19 cellular contexts compared by ENCODE assay signal in the genomic region with DNA sequence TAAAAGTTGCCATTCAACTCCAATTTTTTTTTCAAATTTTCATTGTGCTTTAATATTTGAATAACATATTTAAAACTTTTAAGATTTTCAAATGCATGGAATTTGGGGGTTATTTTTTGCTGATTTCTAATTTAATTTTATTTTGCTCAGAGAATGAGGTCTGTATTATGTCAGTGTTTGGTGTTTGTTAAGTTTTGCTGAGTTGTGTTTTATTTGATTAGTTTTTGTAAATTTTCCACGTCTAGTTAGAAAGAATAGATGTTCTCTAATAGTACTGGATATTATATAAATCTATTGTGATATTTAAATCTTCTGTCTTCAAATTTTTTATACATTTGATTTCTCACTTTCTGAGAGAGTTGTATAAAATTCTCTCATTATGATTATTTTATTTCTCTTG.
DNase-seq lines count a peak whose midpoint lies in the region; ATAC-seq, FAIRE-seq and TF ChIP-seq lines count a peak whose summit lies in the region.
"Had no signal": no experiment of that assay in that cellular context is flagged by ENCODE, and none has a peak within 500 bp of the region (broad histone marks: within the 10 kb centered on the region; RNA-seq: fewer than 3 reads in every experiment).

No MANE protein-coding gene starts in this region.

- H4K20me1 ChIP-seq in IMR-90 (ENCODE audit: insufficient read depth, low read length) (no peaks in the 10 kb centered on the region), K562 (replicated peaks; ENCODE audit: control insufficient read depth, insufficient read depth, low read length) (no peaks in the 10 kb centered on the region)
- H4K20me1 ChIP-seq: BLaER1 had no signal

- H3K36me3 ChIP-seq in IMR-90 (ENCODE audit: control insufficient read depth, insufficient read depth, low read length) (no peaks in the 10 kb centered on the region), K562 (ENCODE audit: control insufficient read depth, insufficient read depth, low read length) (no peaks in the 10 kb centered on the region), kidney (ENCODE audit: control insufficient read depth in 1 of 2, insufficient read depth in 2 of 2, low read length in 2 of 2) (no peaks in the 10 kb centered on the region)
- H3K36me3 ChIP-seq: BLaER1 had no signal

- DNase-seq in IMR-90 (no peak), K562 (ENCODE audit: extremely low read depth in 1 of 4, low spot score in 3 of 4) (no peak), kidney (no peak), left colon (no peak), NCI-H345 treated with DMSO at 0.1 percent for 48 hours (lab: John Stamatoyannopoulos, UW; ENCODE audit: unreplicated experiment) (no peak)
- DNase-seq: Caco-2; CD4-positive, CD25-positive, alpha-beta regulatory T cell; CD8-positive, alpha-beta T cell; DMS153; DND-41; H9 had no signal

- no peak overlapping the region for H4K5ac ChIP-seq in IMR-90 (ENCODE audit: low read depth, low read length)

- H2BK120ac ChIP-seq in IMR-90 (ENCODE audit: low read depth, low read length) = no peak overlapping the region

- H3K9ac ChIP-seq in IMR-90 (ENCODE audit: low read depth, low read length) = no peak overlapping the region
- H3K9ac ChIP-seq in K562 (ENCODE audit: insufficient read depth in 1 of 2, low read depth in 2 of 2, low read length in 2 of 2) = no peak overlapping the region
- no peak overlapping the region for H3K9ac ChIP-seq in kidney (ENCODE audit: low read length in 2 of 2)
- H3K9ac ChIP-seq: BLaER1 had no signal

- no peak overlapping the region for H3K14ac ChIP-seq in IMR-90 (replicated peaks; ENCODE audit: low read depth, low read length)

- in situ Hi-C loops in IMR-90 (cut with MboI; ENCODE audit: low sequenced_read_pairs) = no loop called here
- in situ Hi-C loops in K562 (cut with MboI) = no loop called here

- no peak overlapping the region for H2BK20ac ChIP-seq in IMR-90 (ENCODE audit: low read depth, low read length)

- H4K91ac ChIP-seq in IMR-90 (ENCODE audit: insufficient read depth, low read depth, low read length) = no peak overlapping the region

- FAIRE-seq in K562 (lab: Jason Lieb, UNC) (no peak), kidney (lab: Jason Lieb, UNC) (peak; percentile 77)
- FAIRE-seq: G401.6, GM12892 had no signal

- no peak overlapping the region for H2AK9ac ChIP-seq in IMR-90 (replicated peaks; ENCODE audit: low read depth, low read length, poor library complexity)

- TF ChIP-seq RAD21 in IMR-90 (IDR thresholded peaks at IDR 0.05; ENCODE audit: low read length) (no peak), K562 (CRISPR knock-in tag; conservative IDR thresholded peaks at IDR 0.05 in 1 of 2, IDR thresholded peaks at IDR 0.05 in 1 of 2) (no peak)

- H3K9me1 ChIP-seq in IMR-90 (ENCODE audit: insufficient read depth, low read length) (no peaks in the 10 kb centered on the region), K562 (ENCODE audit: control insufficient read depth, insufficient read depth, low read length) (no peaks in the 10 kb centered on the region)

- no TSS peak for BruUV-seq in IMR-90 (replicated peaks; lab: Mats Ljungman, UMichigan)
- BruUV-seq in K562 (replicated peaks; lab: Mats Ljungman, UMichigan) = no TSS peak

- WGBS in IMR-90 (ENCODE audit: extremely low coverage in 2 of 2, insufficient read length in 1 of 2), 2 experiments = no CpG with 5 or more reads among the region's 1 CpG
- WGBS in K562 (ENCODE audit: insufficient coverage, low coverage, missing lambda C conversion rate) = 0% methylated on average over 1 of the region's 1 CpG

- no peaks in the 10 kb centered on the region for H3K79me1 ChIP-seq in IMR-90 (ENCODE audit: low read depth in 1 of 2, low read length in 2 of 2)

- H3K4ac ChIP-seq in IMR-90 (ENCODE audit: low read depth, low read length) = no peak overlapping the region

- no peak for TF ChIP-seq EP300 in K562 (IDR thresholded peaks at IDR 0.05; ENCODE audit: low read length)

- no peaks in the 10 kb centered on the region for H3K36me3 Mint-ChIP-seq in activated T-helper 17 cell treated with anti-CD3 and anti-CD28 coated beads, Interleukin-2, amount 50 U/mL, for 72 hours (ENCODE audit: low read depth)
- H3K36me3 Mint-ChIP-seq: CD4-positive, CD25-positive, alpha-beta regulatory T cell; CD8-positive, alpha-beta T cell had no signal

- no peak overlapping the region for H3K4me3 ChIP-seq in IMR-90 (ENCODE audit: insufficient read depth, low read depth, low read length)
- H3K4me3 ChIP-seq in K562 = no peak overlapping the region
- H3K4me3 ChIP-seq in kidney (ENCODE audit: low read length in 2 of 2) = no peak overlapping the region
- H3K4me3 ChIP-seq: BLaER1, GM23338 had no signal

- H3K4me1 ChIP-seq in IMR-90 (ENCODE audit: control insufficient read depth, insufficient read depth, low read length) (no peaks in the 10 kb centered on the region), K562 (replicated peaks in 1 of 2; ENCODE audit: control insufficient read depth in 2 of 2, insufficient read depth in 2 of 2, low read length in 2 of 2) (no peaks in the 10 kb centered on the region), kidney (ENCODE audit: control insufficient read depth in 1 of 2, insufficient read depth in 1 of 2, low read depth in 1 of 2, low read length in 2 of 2) (no peaks in the 10 kb centered on the region)
- H3K4me1 ChIP-seq: BLaER1, Caco-2 had no signal

- ATAC-seq in IMR-90 (ENCODE audit: low read depth) = no peak
- no peak for ATAC-seq in K562
- no peak for ATAC-seq in left colon
- ATAC-seq in activated T-helper 17 cell treated with anti-CD3 and anti-CD28 coated beads, Interleukin-2, amount 50 U/mL, for 72 hours (replicated peaks) = no peak
- ATAC-seq: CD8-positive, alpha-beta T cell; GM23338; HCT116 had no signal

- H3K4me3 Mint-ChIP-seq in activated T-helper 17 cell treated with anti-CD3 and anti-CD28 coated beads, Interleukin-2, amount 50 U/mL, for 72 hours = no peak overlapping the region
- H3K4me3 Mint-ChIP-seq: B cell; CD4-positive, CD25-positive, alpha-beta regulatory T cell; CD8-positive, alpha-beta T cell; GM23338; H9 had no signal

- no peak for TF ChIP-seq POLR2A in IMR-90 (IDR thresholded peaks at IDR 0.05; ENCODE audit: low read depth, low read length)
- no peak for TF ChIP-seq POLR2A in K562 (conservative IDR thresholded peaks at IDR 0.05)

- H4K8ac ChIP-seq in IMR-90 (ENCODE audit: low read depth in 2 of 2, low read length in 2 of 2) = no peak overlapping the region

- CTCF ChIA-PET in IMR-90 (lab: Yijun Ruan, JAX) = no interaction called here
- CTCF ChIA-PET in K562 (lab: Yijun Ruan, JAX; ENCODE audit: low intra/inter-chr PET ratio) = no interaction called here

- H2BK15ac ChIP-seq in IMR-90 (ENCODE audit: low read depth, low read length) = no peak overlapping the region

- no peaks in the 10 kb centered on the region for H3K79me2 ChIP-seq in K562 (ENCODE audit: control insufficient read depth, insufficient read depth, low read length)

- H3K27ac ChIP-seq in IMR-90 (ENCODE audit: insufficient read depth, low read length) (no peak overlapping the region), K562 (ENCODE audit: extremely low read depth, low read depth, low read length) (no peak overlapping the region), kidney (ENCODE audit: low read depth in 2 of 2, low read length in 2 of 2) (no peak overlapping the region)
- H3K27ac ChIP-seq: BLaER1, C4-2B had no signal

- H2AFZ ChIP-seq in IMR-90 (replicated peaks; ENCODE audit: low read length, poor library complexity) = no peak overlapping the region
- no peak overlapping the region for H2AFZ ChIP-seq in K562 (ENCODE audit: low read depth, low read length)
- H2AFZ ChIP-seq: GM23338 had no signal

- H3K27me3 ChIP-seq in IMR-90 (ENCODE audit: control insufficient read depth, insufficient read depth, low read length) (peaks cover 6% of the 10 kb centered on the region), K562 (ENCODE audit: control insufficient read depth in 2 of 2, insufficient read depth in 2 of 2, low read length in 2 of 2) (no peaks in the 10 kb centered on the region)
- H3K27me3 ChIP-seq: BLaER1 had no signal

- H3K4me2 ChIP-seq in IMR-90 (ENCODE audit: low read depth, low read length) (no peak overlapping the region), K562 (ENCODE audit: insufficient read depth, low read length) (no peak overlapping the region)
- H3K4me2 ChIP-seq: BLaER1, GM23338 had no signal

- H3K9me3 ChIP-seq in IMR-90 (ENCODE audit: control insufficient read depth, insufficient read depth, low read length) (no peaks in the 10 kb centered on the region), K562 (replicated peaks; ENCODE audit: control insufficient read depth, insufficient read depth, low read depth, low read length) (no peaks in the 10 kb centered on the region), kidney (ENCODE audit: control insufficient read depth in 1 of 2, low read length in 2 of 2) (no peaks in the 10 kb centered on the region)
- H3K9me3 ChIP-seq: BLaER1, Caco-2 had no signal

- POLR2A ChIA-PET in IMR-90 (lab: Charles Lee; ENCODE audit: unreplicated experiment) = interaction anchor here (0.6 kb wide), 1 partner anchor 33 kb away, joined by 3 read pairs; no protein-coding TSS in a partner anchor
- POLR2A ChIA-PET in K562 (lab: Yijun Ruan, JAX) = no interaction called here

- H2BK5ac ChIP-seq in IMR-90 (ENCODE audit: low read depth, low read length, poor library complexity, severe bottlenecking) = no peak overlapping the region

- H3K27me3 Mint-ChIP-seq in activated T-helper 17 cell treated with anti-CD3 and anti-CD28 coated beads, Interleukin-2, amount 50 U/mL, for 72 hours = peaks cover 20% of the 10 kb centered on the region

- intact Hi-C loops in IMR-90 (cut with micrococcal nuclease) (no loop called here), K562 (cut with micrococcal nuclease) (no loop called here), kidney (cut with DNase I) (no loop called here), left colon (cut with DNase I, micrococcal nuclease) (no loop called here)

- no peak overlapping the region for H3K18ac ChIP-seq in IMR-90 (ENCODE audit: low read depth, low read length)

- H3K4me1 Mint-ChIP-seq in activated T-helper 17 cell treated with anti-CD3 and anti-CD28 coated beads, Interleukin-2, amount 50 U/mL, for 72 hours = no peaks in the 10 kb centered on the region
- H3K4me1 Mint-ChIP-seq: B cell; CD4-positive, CD25-positive, alpha-beta regulatory T cell; GM23338; H9 had no signal

- no peak overlapping the region for H3K27ac Mint-ChIP-seq in activated T-helper 17 cell treated with anti-CD3 and anti-CD28 coated beads, Interleukin-2, amount 50 U/mL, for 72 hours
- H3K27ac Mint-ChIP-seq: B cell; CD4-positive, CD25-positive, alpha-beta regulatory T cell; CD8-positive, alpha-beta T cell; GM23338; H9 had no signal

- H2AK5ac ChIP-seq in IMR-90 (ENCODE audit: low read depth, low read length) = no peak overlapping the region

- H3K9me3 Mint-ChIP-seq in activated T-helper 17 cell treated with anti-CD3 and anti-CD28 coated beads, Interleukin-2, amount 50 U/mL, for 72 hours = no peaks in the 10 kb centered on the region
- H3K9me3 Mint-ChIP-seq: CD4-positive, CD25-positive, alpha-beta regulatory T cell; CD8-positive, alpha-beta T cell; GM23338; H9 had no signal

- dilution Hi-C loops in IMR-90 (cut with HindIII; ENCODE audit: low sequenced_read_pairs, unreplicated experiment) = no loop called here

- no peak overlapping the region for H3K23ac ChIP-seq in IMR-90 (ENCODE audit: low read depth, low read length)

- H3K56ac ChIP-seq in IMR-90 (ENCODE audit: extremely low read depth, insufficient read depth, low read length) = no peak overlapping the region

- TF ChIP-seq CTCF in IMR-90 (conservative IDR thresholded peaks at IDR 0.05; ENCODE audit: low read depth, low read length) = no peak
- TF ChIP-seq CTCF in K562 (IDR thresholded peaks at IDR 0.05 in 2 of 3, conservative IDR thresholded peaks at IDR 0.05 in 1 of 3; ENCODE audit: insufficient read depth in 2 of 3, low read depth in 1 of 3, low read length in 3 of 3) = no peak
- no peak for TF ChIP-seq CTCF in kidney (IDR thresholded peaks at IDR 0.05; ENCODE audit: borderline replicate concordance, extremely low read depth, insufficient read depth)
